ENCODE assay signal across 24 cellular contexts in the genomic region with DNA sequence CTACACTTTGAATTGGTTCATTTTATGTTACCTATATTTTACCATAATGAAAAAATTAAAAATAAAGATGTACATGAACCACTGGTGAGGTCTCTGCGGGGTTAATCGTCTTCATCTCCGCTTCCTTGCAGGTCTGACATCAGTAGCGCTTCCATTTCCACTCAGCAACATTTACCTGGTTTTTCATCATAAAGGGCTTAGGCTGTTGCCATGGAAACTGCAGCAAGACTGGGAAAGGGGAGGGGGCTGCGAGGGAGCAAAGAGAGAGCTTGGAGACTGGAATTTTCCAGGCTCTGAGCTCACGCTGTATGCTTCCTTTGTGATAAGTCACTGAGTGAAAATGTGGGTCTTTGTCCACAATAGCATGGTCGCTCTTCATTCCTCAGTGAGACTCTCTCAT.
A peak's percentile ranks its signal among the peaks of the same experiment; 100 is the strongest.
DNase-seq lines count a peak whose midpoint lies in the region; ATAC-seq and TF ChIP-seq lines count a peak whose summit lies in the region.
"Had no signal": no experiment of that assay in that cellular context is flagged by ENCODE, and none has a peak within 500 bp of the region (broad histone marks: within the 10 kb centered on the region; RNA-seq: fewer than 3 reads in every experiment).

No MANE protein-coding gene starts in this region.

- 72 to 77% methylated on average over 7 of the region's 7 CpGs for WGBS in testis, 2 donors

- no peaks in the 10 kb centered on the region for H3K36me3 ChIP-seq in testis (ENCODE audit: low read depth, missing control alignments)
- H3K36me3 ChIP-seq: Peyer's patch, SJCRH30 had no signal

- H3K27me3 ChIP-seq in testis = no peaks in the 10 kb centered on the region
- H3K27me3 ChIP-seq: Peyer's patch, SJCRH30 had no signal

- no peak for ATAC-seq in left cardiac atrium
- ATAC-seq: CD8-positive, alpha-beta T cell had no signal

- no peak for TF ChIP-seq POLR2A in testis (IDR thresholded peaks at IDR 0.05)

- H3K4me1 ChIP-seq in testis = peaks cover 44% of the 10 kb centered on the region
- H3K4me1 ChIP-seq: Peyer's patch, SJCRH30 had no signal

- peak overlapping the region; percentile 15 to 91 for H3K27ac ChIP-seq in testis
- H3K27ac ChIP-seq: 22Rv1, GM23248, Peyer's patch, SJCRH30 had no signal

- intact Hi-C loops in testis (cut with DNase I; ENCODE audit: low total_unique reads) = no loop called here
- intact Hi-C loops in left cardiac atrium (cut with DNase I) = no loop called here

- DNase-seq in NCI-H1417 (lab: John Stamatoyannopoulos, UW) (peak in 2 of 3 experiments; percentile 2 to 11), NCI-H1417 treated with DMSO at 0.1 percent for 48 hours (lab: John Stamatoyannopoulos, UW) (no peak), SK-N-DZ (ENCODE audit: low spot score) (peak; percentile 56), left kidney (ENCODE audit: low read depth, low spot score) (peak; percentile 86), testis (peak; percentile 13), HK-2 (ENCODE audit: unreplicated experiment) (no peak), left cardiac atrium (no peak), LoVo (ENCODE audit: low spot score) (no peak)
- DNase-seq: C1 segment of cervical spinal cord; Calu3; CD8-positive, alpha-beta T cell; DMS153; GM23248; H9; HFFc6; KG1; NCI-H1092 treated with DMSO at 0.1 percent for 48 hours; NCI-H1694; NCI-H2081; NCI-H510A; NCI-H774; Peyer's patch; SJCRH30 had no signal

- TF ChIP-seq CTCF in testis (IDR thresholded peaks at IDR 0.05) = no peak

- no peak overlapping the region for H3K4me3 ChIP-seq in testis
- H3K4me3 ChIP-seq: GM23248, Peyer's patch, SJCRH30 had no signal

- H3K9me3 ChIP-seq in testis = no peaks in the 10 kb centered on the region

Comparison
In these comparisons a context has a peak if more than half of its experiments do, and no peak if none do; other contexts are left out.
1. DNase-seq: peak in NCI-H1417 (2 of 3), SK-N-DZ (single experiment), left kidney (single experiment) and testis (single experiment); none in NCI-H1417 treated with DMSO at 0.1 percent for 48 hours (single experiment), HK-2 (single experiment), left cardiac atrium (single experiment) and LoVo (single experiment).